14 cellular contexts compared by ENCODE assay signal in the genomic region with DNA sequence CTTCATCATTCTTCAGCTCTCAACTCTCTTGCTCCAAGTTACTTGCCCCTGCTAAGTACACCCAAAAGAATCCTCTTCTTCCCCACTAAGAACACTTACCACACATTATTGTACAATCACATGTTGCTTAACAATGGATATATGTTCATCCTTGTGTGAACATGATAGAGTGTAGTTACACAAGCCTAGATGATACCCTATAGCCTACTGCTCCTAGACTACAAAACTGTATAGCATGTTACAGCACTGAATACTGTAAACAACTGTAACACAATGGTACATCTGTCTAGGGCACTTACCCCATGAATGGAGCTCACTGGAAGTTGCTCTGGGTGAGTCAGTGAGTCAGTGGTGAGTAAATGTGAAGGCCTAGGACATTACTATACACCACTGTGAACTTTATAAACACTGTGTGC.
DNase-seq lines count a peak whose midpoint lies in the region; ATAC-seq, FAIRE-seq and TF ChIP-seq lines count a peak whose summit lies in the region.
"Had no signal": no experiment of that assay in that cellular context is flagged by ENCODE, and none has a peak within 500 bp of the region (broad histone marks: within the 10 kb centered on the region; RNA-seq: fewer than 3 reads in every experiment).

No MANE protein-coding gene starts in this region.

- no peak for DNase-seq in GM12891 (ENCODE audit: insufficient read length, low spot score)
- DNase-seq in RPMI7951 (ENCODE audit: low read depth), result peak; percentile 79
- DNase-seq in neural crest cell (ENCODE audit: low read depth, low spot score), result no peak
- DNase-seq in AML-193 (lab: John Stamatoyannopoulos, UW), result no peak
- DNase-seq in HAP-1 (ENCODE audit: low spot score in 2 of 2), result no peak
- DNase-seq: activated CD4-positive, alpha-beta T cell treated with anti-CD3 and anti-CD28 coated beads for 4 hours; central memory CD4-positive, alpha-beta T cell; NCI-H748 treated with DMSO at 0.1 percent for 48 hours; stimulated activated naive CD4-positive, alpha-beta T cell had no signal

- peaks cover 14% of the 10 kb centered on the region for H3K36me3 Mint-ChIP-seq in neural crest cell (ENCODE audit: low read depth)
- peaks cover 5% of the 10 kb centered on the region for H3K36me3 Mint-ChIP-seq in activated T-helper 17 cell treated with anti-CD3 and anti-CD28 coated beads, Interleukin-2, amount 50 U/mL, for 72 hours (ENCODE audit: low read depth)

- H3K9me3 ChIP-seq in HAP-1, result peaks cover 14% of the 10 kb centered on the region

- H3K4me3 ChIP-seq in HAP-1, result no peak overlapping the region
- H3K4me3 ChIP-seq: lung had no signal

- H3K27me3 ChIP-seq in HAP-1 (ENCODE audit: low read depth), result no peaks in the 10 kb centered on the region

- TF ChIP-seq POLR2A in GM12891 (IDR thresholded peaks at IDR 0.05; ENCODE audit: low read depth, low read length), result no peak

- no peak overlapping the region for H3K4me3 Mint-ChIP-seq in neural crest cell
- H3K4me3 Mint-ChIP-seq in activated T-helper 17 cell treated with anti-CD3 and anti-CD28 coated beads, Interleukin-2, amount 50 U/mL, for 72 hours, result no peak overlapping the region

- H3K9me3 Mint-ChIP-seq in neural crest cell, result peaks cover 4% of the 10 kb centered on the region
- H3K9me3 Mint-ChIP-seq in activated T-helper 17 cell treated with anti-CD3 and anti-CD28 coated beads, Interleukin-2, amount 50 U/mL, for 72 hours, result peaks cover 5% of the 10 kb centered on the region

- H3K4me1 Mint-ChIP-seq in neural crest cell, result peaks cover 11% of the 10 kb centered on the region
- no peaks in the 10 kb centered on the region for H3K4me1 Mint-ChIP-seq in activated T-helper 17 cell treated with anti-CD3 and anti-CD28 coated beads, Interleukin-2, amount 50 U/mL, for 72 hours

- no peaks in the 10 kb centered on the region for H3K27me3 Mint-ChIP-seq in neural crest cell (ENCODE audit: low read depth)
- H3K27me3 Mint-ChIP-seq in activated T-helper 17 cell treated with anti-CD3 and anti-CD28 coated beads, Interleukin-2, amount 50 U/mL, for 72 hours, result no peaks in the 10 kb centered on the region

- ATAC-seq in esophagus mucosa (peak; percentile 85), GM18861 (IDR thresholded peaks at IDR 0.05; ENCODE audit: unreplicated experiment) (no peak)
- ATAC-seq in activated T-helper 17 cell treated with anti-CD3 and anti-CD28 coated beads, Interleukin-2, amount 50 U/mL, for 72 hours (replicated peaks), result no peak

- H3K4me1 ChIP-seq in HAP-1, result no peaks in the 10 kb centered on the region; the same call in 1 of the 2 replicates

- peak overlapping the region; percentile 6 for H3K27ac Mint-ChIP-seq in neural crest cell (ENCODE audit: unreplicated experiment)
- no peak overlapping the region for H3K27ac Mint-ChIP-seq in activated T-helper 17 cell treated with anti-CD3 and anti-CD28 coated beads, Interleukin-2, amount 50 U/mL, for 72 hours
- H3K27ac Mint-ChIP-seq: activated T-helper 2 cell treated with anti-CD3 and anti-CD28 coated beads, Interferon-gamma antibody, Interleukin-2, Interleukin-4, amounts not matched to agents 10 μg/mL and 5 μg/mL and 100 μg/mL, durations not matched to agents 14 hours and 24 hours and 36 hours had no signal

- TF ChIP-seq CTCF in neural crest cell (conservative IDR thresholded peaks at IDR 0.05), result no peak

- H3K36me3 ChIP-seq in HAP-1 (replicated peaks), result no peaks in the 10 kb centered on the region; the same call in 1 of the 2 replicates

- FAIRE-seq in GM12891 (lab: Jason Lieb, UNC), result peak; percentile 50

- in situ Hi-C loops in HAP-1 (cut with MboI; ENCODE audit: low sequenced_read_pairs), result no loop called here

TF ChIP-seq in GM12891, 5 proteins besides CTCF, POLR2A, EP300 and RAD21:
- TF ChIP-seq POLR2AphosphoS5 (IDR thresholded peaks at IDR 0.05; ENCODE audit: low read depth, low read length) (no peak), POU2F2 (IDR thresholded peaks at IDR 0.05; ENCODE audit: low read depth, low read length) (no peak), SPI1 (IDR thresholded peaks at IDR 0.05; ENCODE audit: low read depth, low read length) (no peak), TAF1 (IDR thresholded peaks at IDR 0.05; ENCODE audit: low read depth, low read length) (no peak), PAX5 (IDR thresholded peaks at IDR 0.05; ENCODE audit: insufficient read depth, low read length, severe bottlenecking) (no peak)
TF ChIP-seq in GM12891: peak in this region for 0.
